11 cellular contexts compared by ENCODE assay signal in genomic region chr16:86396318-86396882, GRCh38.
DNase-seq lines count a peak whose midpoint lies in the region; ATAC-seq and TF ChIP-seq lines count a peak whose summit lies in the region.
"Had no signal": no experiment of that assay in that cellular context is flagged by ENCODE, and none has a peak within 500 bp of the region (broad histone marks: within the 10 kb centered on the region; RNA-seq: fewer than 3 reads in every experiment).

No MANE protein-coding gene starts in this region.

- peak overlapping the region; percentile 31 for H3K4me3 ChIP-seq in WI38 (ENCODE audit: low read depth, low read length)
- peak overlapping the region in 1 of 2 donors; percentile 6 for H3K4me3 ChIP-seq in gastroesophageal sphincter
- H3K4me3 ChIP-seq: ovary had no signal

- no peaks in the 10 kb centered on the region for H3K27me3 ChIP-seq in gastroesophageal sphincter
- no peaks in the 10 kb centered on the region for H3K27me3 ChIP-seq in foreskin keratinocyte
- H3K27me3 ChIP-seq: ovary had no signal

- H3K4me1 ChIP-seq in gastroesophageal sphincter: peaks cover 4 to 22% (median 5%) of the 10 kb centered on the region in 3 donors
- H3K4me1 ChIP-seq in foreskin keratinocyte: no peaks in the 10 kb centered on the region

- intact Hi-C loops in sciatic nerve (cut with DNase I): no loop called here

- 16 to 27% methylated on average over 14 of the region's 14 CpGs for whole genome bisulfite sequencing in gastroesophageal sphincter (ENCODE audit: low coverage in 1 of 2), 2 donors

- H3K36me3 ChIP-seq in gastroesophageal sphincter: no peaks in the 10 kb centered on the region
- H3K36me3 ChIP-seq: ovary had no signal

- peak; percentile 91 for DNase-seq in EH (ENCODE audit: low read depth)
- DNase-seq in sciatic nerve (ENCODE audit: low spot score): no peak
- DNase-seq in DMS53 (lab: John Stamatoyannopoulos, UW): no peak
- no peak for DNase-seq in foreskin keratinocyte
- no peak for DNase-seq in NCI-H82 treated with DMSO at 0.1 percent for 48 hours (lab: John Stamatoyannopoulos, UW; ENCODE audit: unreplicated experiment)
- DNase-seq: activated CD4-positive, alpha-beta T cell treated with anti-CD3 and anti-CD28 coated beads, Interleukin-2, amount 50 U/mL, for 48 hours; ovary; stimulated activated CD4-positive, alpha-beta T cell treated with anti-CD3 and anti-CD28 coated beads, Interleukin-4, amount 100 ng/mL, for 4 hours had no signal

- TF ChIP-seq EP300 in gastroesophageal sphincter (IDR thresholded peaks at IDR 0.05): no peak

- no peaks in the 10 kb centered on the region for H3K9me3 ChIP-seq in gastroesophageal sphincter
- H3K9me3 ChIP-seq: ovary had no signal

- TF ChIP-seq CTCF in WI38 (IDR thresholded peaks at IDR 0.05; ENCODE audit: low read depth, low read length) (no peak), gastroesophageal sphincter (IDR thresholded peaks at IDR 0.05) (no peak), foreskin keratinocyte (conservative IDR thresholded peaks at IDR 0.05) (no peak)

- TF ChIP-seq POLR2A in gastroesophageal sphincter (IDR thresholded peaks at IDR 0.05): no peak

- H3K27ac ChIP-seq in gastroesophageal sphincter (peak overlapping the region; percentile 72 to 91 (median 88)), foreskin keratinocyte (no peak overlapping the region)
- H3K27ac ChIP-seq: ovary had no signal

- ATAC-seq in gastroesophageal sphincter: peak; percentile 83
- peak; percentile 55 for ATAC-seq in sciatic nerve
- ATAC-seq in foreskin keratinocyte: no peak
- ATAC-seq in GM19324 (IDR thresholded peaks at IDR 0.05; ENCODE audit: low FRiP score, unreplicated experiment): no peak

Comparison
In these comparisons a context has a peak if more than half of its experiments do, and no peak if none do; other contexts are left out.
1. ATAC-seq: peak in gastroesophageal sphincter (single experiment) and sciatic nerve (single experiment); none in foreskin keratinocyte (single experiment) and GM19324 (single experiment).